9 cellular contexts compared by ENCODE assay signal in the genomic region with DNA sequence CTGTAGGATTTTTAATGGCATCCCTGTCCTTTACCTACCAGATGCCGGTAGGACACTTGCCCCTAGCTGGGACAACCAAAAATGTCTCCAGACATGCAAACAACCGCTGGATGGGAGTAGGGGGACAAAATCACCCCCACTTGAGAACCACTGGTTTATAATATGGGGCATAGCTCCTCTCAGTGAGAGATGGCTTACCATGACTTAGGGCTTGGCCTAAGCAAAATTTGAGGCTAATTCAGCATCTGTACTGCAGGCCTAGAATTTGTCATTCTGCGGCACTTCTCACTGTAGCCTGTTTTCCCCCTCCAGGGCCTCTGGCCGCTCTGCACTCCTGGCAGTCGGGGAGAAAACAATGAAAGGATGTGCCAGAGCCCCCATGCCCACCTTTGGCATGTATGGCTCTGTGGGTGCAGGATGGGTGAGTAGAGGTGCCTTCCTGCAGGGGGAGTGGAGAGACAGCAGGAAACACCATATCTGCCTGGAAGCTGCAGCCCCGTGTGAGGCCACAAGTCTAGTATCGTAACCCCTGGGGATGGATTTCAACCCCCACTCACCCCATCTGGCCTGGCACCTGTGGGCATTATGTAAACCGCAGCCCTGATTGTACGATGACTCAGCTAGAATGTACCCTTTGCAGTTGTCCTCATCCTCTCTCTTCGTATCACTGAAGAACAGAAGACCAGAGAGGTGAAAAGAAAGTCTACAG.
DNase-seq lines count a peak whose midpoint lies in the region; ATAC-seq and TF ChIP-seq lines count a peak whose summit lies in the region.
"Had no signal": no experiment of that assay in that cellular context is flagged by ENCODE, and none has a peak within 500 bp of the region (broad histone marks: within the 10 kb centered on the region; RNA-seq: fewer than 3 reads in every experiment).

No MANE protein-coding gene starts in this region.

- H3K79me2 ChIP-seq in Karpas-422 (ENCODE audit: low read length): no peaks in the 10 kb centered on the region

- H3K27ac Mint-ChIP-seq in activated CD4-positive, alpha-beta T cell treated with anti-CD3 and anti-CD28 coated beads, Interleukin-2, amount 10 ng/mL, durations not matched to agents 7 days and 5 days: no peak overlapping the region

- no peaks in the 10 kb centered on the region for H3K36me3 Mint-ChIP-seq in activated CD4-positive, alpha-beta T cell treated with anti-CD3 and anti-CD28 coated beads, Interleukin-2, amount 10 ng/mL, durations not matched to agents 7 days and 5 days (ENCODE audit: low read depth)

- POLR2A ChIA-PET in activated CD4-positive, alpha-beta T cell treated with anti-CD3 and anti-CD28 coated beads, Interleukin-2, amount 10 ng/mL, durations not matched to agents 7 days and 5 days (lab: Charles Lee): no interaction called here

- no peak overlapping the region for H2AFZ ChIP-seq in Karpas-422 (ENCODE audit: low read length)

- H3K4me2 ChIP-seq in Karpas-422 (ENCODE audit: low read depth, low read length, poor library complexity, severe bottlenecking): peak overlapping the region; percentile 71

- H3K9me3 ChIP-seq in Karpas-422 (ENCODE audit: low read length): no peaks in the 10 kb centered on the region
- H3K9me3 ChIP-seq: testis had no signal

- H3K9me2 ChIP-seq in Karpas-422 (replicated peaks; ENCODE audit: insufficient read depth, low read length): no peaks in the 10 kb centered on the region

- no peaks in the 10 kb centered on the region for H3K4me1 Mint-ChIP-seq in activated CD4-positive, alpha-beta T cell treated with anti-CD3 and anti-CD28 coated beads, Interleukin-2, amount 10 ng/mL, durations not matched to agents 7 days and 5 days

- peak overlapping the region; percentile 57 for H3K9ac ChIP-seq in Karpas-422 (ENCODE audit: low read length)

- TF ChIP-seq CTCF in GM12873 (IDR thresholded peaks at IDR 0.05; ENCODE audit: insufficient read depth, low read depth, low read length, missing control alignments) (peak; percentile 38), epithelial cell of proximal tubule (conservative IDR thresholded peaks at IDR 0.05; ENCODE audit: low read depth, low read length) (peak; percentile 58)

- ATAC-seq in GM21576 (IDR thresholded peaks at IDR 0.05; ENCODE audit: unreplicated experiment): peak; percentile 62
- no peak for ATAC-seq in HG03139 (IDR thresholded peaks at IDR 0.05; ENCODE audit: unreplicated experiment)

- no peaks in the 10 kb centered on the region for H3K9me3 Mint-ChIP-seq in activated CD4-positive, alpha-beta T cell treated with anti-CD3 and anti-CD28 coated beads, Interleukin-2, amount 10 ng/mL, durations not matched to agents 7 days and 5 days

- no peaks in the 10 kb centered on the region for H3K27me3 ChIP-seq in Karpas-422 (ENCODE audit: low read length)
- H3K27me3 ChIP-seq: testis had no signal

- no peaks in the 10 kb centered on the region for H3K36me3 ChIP-seq in Karpas-422 (ENCODE audit: insufficient read depth, low read length)

- no peaks in the 10 kb centered on the region for H3K27me3 Mint-ChIP-seq in activated CD4-positive, alpha-beta T cell treated with anti-CD3 and anti-CD28 coated beads, Interleukin-2, amount 10 ng/mL, durations not matched to agents 7 days and 5 days

- peaks cover 85% of the 10 kb centered on the region for H3K4me1 ChIP-seq in Karpas-422 (ENCODE audit: low read length)
- H3K4me1 ChIP-seq: testis had no signal

- DNase-seq in Karpas-422 (peak; percentile 96), epithelial cell of proximal tubule (ENCODE audit: low read depth) (no peak), medulla oblongata (ENCODE audit: extremely low spot score) (no peak), C1 segment of cervical spinal cord (lab: John Stamatoyannopoulos, UW) (no peak)
- no peak for DNase-seq in activated CD4-positive, alpha-beta T cell treated with anti-CD3 and anti-CD28 coated beads, Interleukin-2, amount 10 ng/mL, durations not matched to agents 7 days and 5 days
- DNase-seq: testis had no signal

- CTCF ChIA-PET in activated CD4-positive, alpha-beta T cell treated with anti-CD3 and anti-CD28 coated beads, Interleukin-2, amount 10 ng/mL, durations not matched to agents 7 days and 5 days (lab: Charles Lee): no interaction called here

- H3K4me3 ChIP-seq in Karpas-422 (ENCODE audit: low read length) (peak overlapping the region; percentile 39; the same call in 1 of the 2 replicates), epithelial cell of proximal tubule (ENCODE audit: low read depth, low read length) (no peak overlapping the region)
- H3K4me3 ChIP-seq: testis had no signal

- H3K27ac ChIP-seq in Karpas-422 (ENCODE audit: low read length): peak overlapping the region; percentile 83
- H3K27ac ChIP-seq: testis had no signal

- H4K20me1 ChIP-seq in Karpas-422 (ENCODE audit: insufficient read depth, low read depth, low read length): no peaks in the 10 kb centered on the region

- H3K4me3 Mint-ChIP-seq in activated CD4-positive, alpha-beta T cell treated with anti-CD3 and anti-CD28 coated beads, Interleukin-2, amount 10 ng/mL, durations not matched to agents 7 days and 5 days: no peak overlapping the region
